Comparison of ENCODE assay signal across 22 cellular contexts in genomic region chr13:80360298-80360827, GRCh38. TPM values are rescaled to one million over a fixed set of nuclear protein-coding genes. Genes with fewer than 3 reads are reported as not detected.
DNase-seq lines count a peak whose midpoint lies in the region; ATAC-seq, FAIRE-seq and TF ChIP-seq lines count a peak whose summit lies in the region.
"Had no signal": no experiment of that assay in that cellular context is flagged by ENCODE, and none has a peak within 500 bp of the region (broad histone marks: within the 10 kb centered on the region; RNA-seq: fewer than 3 reads in every experiment).

No MANE protein-coding gene starts in this region.

- H3K27ac Mint-ChIP-seq in endodermal cell (peak overlapping the region; percentile 88), nephron progenitor cell (peak overlapping the region; percentile 95)
- H3K27ac Mint-ChIP-seq: activated T-helper 17 cell treated with anti-CD3 and anti-CD28 coated beads, Interleukin-2, amount 50 U/mL, for 72 hours; stimulated activated memory B cell treated with anti-CD40 and anti-IgM and Interleukin-4, amounts not matched to agents 10 μg/mL and 1 μg/mL and 100 μg/mL, for 72 hours had no signal

- TF ChIP-seq CTCF in IMR-90 (conservative IDR thresholded peaks at IDR 0.05; ENCODE audit: low read depth, low read length) (no peak), endodermal cell (conservative IDR thresholded peaks at IDR 0.05) (no peak), nephron progenitor cell (IDR thresholded peaks at IDR 0.05) (no peak), WERI-Rb-1 (IDR thresholded peaks at IDR 0.05; ENCODE audit: low read depth, low read length) (no peak)

- H2BK20ac ChIP-seq in IMR-90 (ENCODE audit: low read depth, low read length), result no peak overlapping the region

- no peak overlapping the region for H2AK5ac ChIP-seq in IMR-90 (ENCODE audit: low read depth, low read length)

- CTCF ChIA-PET in IMR-90 (lab: Yijun Ruan, JAX), result interaction anchor here (0.9 to 1.8 kb wide), 3 partner anchors 17 to 287 kb away, joined by 3 to 7 read pairs (median 3); partner anchors contain the start of gene SPRY2

- H3K9me3 Mint-ChIP-seq in endodermal cell, result peaks cover 11% of the 10 kb centered on the region
- H3K9me3 Mint-ChIP-seq in nephron progenitor cell, result peaks cover 10% of the 10 kb centered on the region
- H3K9me3 Mint-ChIP-seq: activated T-helper 17 cell treated with anti-CD3 and anti-CD28 coated beads, Interleukin-2, amount 50 U/mL, for 72 hours; stimulated activated memory B cell treated with anti-CD40 and anti-IgM and Interleukin-4, amounts not matched to agents 10 μg/mL and 1 μg/mL and 100 μg/mL, for 72 hours had no signal

- POLR2A ChIA-PET in IMR-90 (lab: Charles Lee; ENCODE audit: unreplicated experiment), result no interaction called here

- H2AK9ac ChIP-seq in IMR-90 (replicated peaks; ENCODE audit: low read depth, low read length, poor library complexity), result no peak overlapping the region

- H3K9me3 ChIP-seq in IMR-90 (ENCODE audit: control insufficient read depth, insufficient read depth, low read length) (no peaks in the 10 kb centered on the region), endodermal cell (ENCODE audit: control insufficient read depth, low read length) (peaks cover 4% of the 10 kb centered on the region), WERI-Rb-1 (ENCODE audit: severe bottlenecking) (no peaks in the 10 kb centered on the region)
- H3K9me3 ChIP-seq: BE2C, esophagus muscularis mucosa, mucosa of descending colon, pancreas, tibial nerve had no signal

- H3K9me1 ChIP-seq in IMR-90 (ENCODE audit: insufficient read depth, low read length), result no peaks in the 10 kb centered on the region

- H3K4me2 ChIP-seq in IMR-90 (ENCODE audit: low read depth, low read length), result no peak overlapping the region

- dilution Hi-C loops in IMR-90 (cut with HindIII; ENCODE audit: low sequenced_read_pairs, unreplicated experiment), result no loop called here

- H3K27me3 ChIP-seq in IMR-90 (ENCODE audit: control insufficient read depth, insufficient read depth, low read length), result no peaks in the 10 kb centered on the region
- H3K27me3 ChIP-seq in endodermal cell (ENCODE audit: control insufficient read depth, insufficient read depth, low read length, poor library complexity, severe bottlenecking), result no peaks in the 10 kb centered on the region
- H3K27me3 ChIP-seq in WERI-Rb-1 (ENCODE audit: insufficient read depth, low read depth, severe bottlenecking), result no peaks in the 10 kb centered on the region
- H3K27me3 ChIP-seq: BE2C, dorsolateral prefrontal cortex, esophagus muscularis mucosa, pancreas, tibial nerve had no signal

- H4K91ac ChIP-seq in IMR-90 (ENCODE audit: insufficient read depth, low read depth, low read length), result no peak overlapping the region

- H3K4me1 Mint-ChIP-seq in endodermal cell (peaks cover 44% of the 10 kb centered on the region), nephron progenitor cell (peaks cover 65% of the 10 kb centered on the region)
- H3K4me1 Mint-ChIP-seq: activated T-helper 17 cell treated with anti-CD3 and anti-CD28 coated beads, Interleukin-2, amount 50 U/mL, for 72 hours; stimulated activated memory B cell treated with anti-CD40 and anti-IgM and Interleukin-4, amounts not matched to agents 10 μg/mL and 1 μg/mL and 100 μg/mL, for 72 hours had no signal

- H3K27ac ChIP-seq in IMR-90 (ENCODE audit: insufficient read depth, low read length) (no peak overlapping the region), endodermal cell (ENCODE audit: low read depth, low read length) (peak overlapping the region; percentile 94), WERI-Rb-1 (no peak overlapping the region)
- H3K27ac ChIP-seq: dorsolateral prefrontal cortex had no signal

- H3K56ac ChIP-seq in IMR-90 (ENCODE audit: extremely low read depth, insufficient read depth, low read length), result no peak overlapping the region

- H3K27me3 Mint-ChIP-seq in endodermal cell (ENCODE audit: insufficient read depth), result no peaks in the 10 kb centered on the region
- H3K27me3 Mint-ChIP-seq in nephron progenitor cell (ENCODE audit: low read depth, poor library complexity), result no peaks in the 10 kb centered on the region
- H3K27me3 Mint-ChIP-seq: stimulated activated memory B cell treated with anti-CD40 and anti-IgM and Interleukin-4, amounts not matched to agents 10 μg/mL and 1 μg/mL and 100 μg/mL, for 72 hours had no signal

- no peak for TF ChIP-seq RAD21 in IMR-90 (IDR thresholded peaks at IDR 0.05; ENCODE audit: low read length)

- no peaks in the 10 kb centered on the region for H3K36me3 ChIP-seq in IMR-90 (ENCODE audit: control insufficient read depth, insufficient read depth, low read length)
- H3K36me3 ChIP-seq in endodermal cell (ENCODE audit: control insufficient read depth, insufficient read depth, low read length), result no peaks in the 10 kb centered on the region
- no peaks in the 10 kb centered on the region for H3K36me3 ChIP-seq in WERI-Rb-1
- H3K36me3 ChIP-seq: BE2C, esophagus muscularis mucosa, pancreas, tibial nerve had no signal

- no peak overlapping the region for H3K23ac ChIP-seq in IMR-90 (ENCODE audit: low read depth, low read length)

- H4K8ac ChIP-seq in IMR-90 (ENCODE audit: low read depth in 2 of 2, low read length in 2 of 2), result no peak overlapping the region

- DNase-seq in GM19239 (ENCODE audit: insufficient read length, low spot score), result no peak
- DNase-seq in IMR-90, result no peak
- DNase-seq in endodermal cell, result no peak
- no peak for DNase-seq in nephron progenitor cell
- no peak for DNase-seq in DMS79 (lab: John Stamatoyannopoulos, UW)
- DNase-seq in WERI-Rb-1, result no peak
- DNase-seq in medulla oblongata (ENCODE audit: extremely low spot score), result no peak
- DNase-seq: BE2C, dorsolateral prefrontal cortex, GF-D8, mucosa of descending colon, NCI-H1694 treated with DMSO at 0.1 percent for 48 hours, NCI-H446, pancreas had no signal

- FAIRE-seq in GM19239 (lab: Jason Lieb, UNC), result peak; percentile 48
- FAIRE-seq: bronchial epithelial cell, keratinocyte had no signal

- H3K36me3 Mint-ChIP-seq in endodermal cell (ENCODE audit: low read depth), result peaks cover 4% of the 10 kb centered on the region
- peaks cover 8% of the 10 kb centered on the region for H3K36me3 Mint-ChIP-seq in nephron progenitor cell (ENCODE audit: low read depth)
- H3K36me3 Mint-ChIP-seq: stimulated activated memory B cell treated with anti-CD40 and anti-IgM and Interleukin-4, amounts not matched to agents 10 μg/mL and 1 μg/mL and 100 μg/mL, for 72 hours had no signal

- no peak overlapping the region for H3K9ac ChIP-seq in IMR-90 (ENCODE audit: low read depth, low read length)
- H3K9ac ChIP-seq in endodermal cell (ENCODE audit: extremely low read depth, low read length, poor library complexity, severe bottlenecking), result peak overlapping the region; percentile 12

- no peak overlapping the region for H2AFZ ChIP-seq in IMR-90 (replicated peaks; ENCODE audit: low read length, poor library complexity)

- H3K4me3 ChIP-seq in IMR-90 (ENCODE audit: insufficient read depth, low read depth, low read length) (no peak overlapping the region), endodermal cell (ENCODE audit: low read length) (peak overlapping the region; percentile 75), WERI-Rb-1 (ENCODE audit: low read depth, low read length) (no peak overlapping the region)
- H3K4me3 ChIP-seq: dorsolateral prefrontal cortex, esophagus muscularis mucosa, mucosa of descending colon, pancreas, tibial nerve had no signal

- H3K18ac ChIP-seq in IMR-90 (ENCODE audit: low read depth, low read length), result no peak overlapping the region

- no peak for ATAC-seq in IMR-90 (ENCODE audit: low read depth)
- no peak for ATAC-seq in GM19328 (IDR thresholded peaks at IDR 0.05; ENCODE audit: unreplicated experiment)
- ATAC-seq: activated CD4-positive, CD25-positive, alpha-beta regulatory T cell treated with anti-CD3 and anti-CD28 coated beads, Interleukin-2, amount 50 U/mL, for 24 hours; activated T-helper 17 cell treated with anti-CD3 and anti-CD28 coated beads, Interleukin-2, amount 50 U/mL, for 72 hours; mucosa of descending colon; stimulated activated memory B cell treated with anti-CD40 and anti-IgM and Interleukin-4, amounts not matched to agents 10 μg/mL and 1 μg/mL and 100 μg/mL, for 72 hours had no signal

- TF ChIP-seq POLR2A in IMR-90 (IDR thresholded peaks at IDR 0.05; ENCODE audit: low read depth, low read length), result no peak

- H3K14ac ChIP-seq in IMR-90 (replicated peaks; ENCODE audit: low read depth, low read length), result no peak overlapping the region

- in situ Hi-C loops in IMR-90 (cut with MboI; ENCODE audit: low sequenced_read_pairs), result loop anchor here (10.0 to 25.0 kb wide), 3 partner anchors 586 to 798 kb away; no protein-coding TSS in a partner anchor

- no peak overlapping the region for H2BK120ac ChIP-seq in IMR-90 (ENCODE audit: low read depth, low read length)

- intact Hi-C loops in IMR-90 (cut with micrococcal nuclease), result loop anchor here (5.0 kb wide), 1 partner anchor 813 kb away; no protein-coding TSS in a partner anchor

- no peak overlapping the region for H3K4ac ChIP-seq in IMR-90 (ENCODE audit: low read depth, low read length)

- H4K20me1 ChIP-seq in IMR-90 (ENCODE audit: insufficient read depth, low read length), result no peaks in the 10 kb centered on the region

- no peak overlapping the region for H2BK5ac ChIP-seq in IMR-90 (ENCODE audit: low read depth, low read length, poor library complexity, severe bottlenecking)

- no peaks in the 10 kb centered on the region for H3K79me1 ChIP-seq in IMR-90 (ENCODE audit: low read depth in 1 of 2, low read length in 2 of 2)

- H3K4me1 ChIP-seq in IMR-90 (ENCODE audit: control insufficient read depth, insufficient read depth, low read length) (no peaks in the 10 kb centered on the region), endodermal cell (ENCODE audit: control insufficient read depth, insufficient read depth, low read length) (peaks cover 25% of the 10 kb centered on the region)

- no peak overlapping the region for H2BK15ac ChIP-seq in IMR-90 (ENCODE audit: low read depth, low read length)

- H3K4me3 Mint-ChIP-seq in endodermal cell, result peak overlapping the region; percentile 38
- peak overlapping the region; percentile 43 for H3K4me3 Mint-ChIP-seq in nephron progenitor cell
- H3K4me3 Mint-ChIP-seq: activated T-helper 17 cell treated with anti-CD3 and anti-CD28 coated beads, Interleukin-2, amount 50 U/mL, for 72 hours; stimulated activated memory B cell treated with anti-CD40 and anti-IgM and Interleukin-4, amounts not matched to agents 10 μg/mL and 1 μg/mL and 100 μg/mL, for 72 hours had no signal

- no TSS peak for BruUV-seq in IMR-90 (replicated peaks; lab: Mats Ljungman, UMichigan)

- no peak overlapping the region for H4K5ac ChIP-seq in IMR-90 (ENCODE audit: low read depth, low read length)

TF ChIP-seq in IMR-90, 13 proteins besides CTCF, POLR2A, EP300 and RAD21 (continues in another document):
- TF ChIP-seq NFE2L2 (IDR thresholded peaks at IDR 0.05; ENCODE audit: low read depth, low read length) (no peak), MAFK (IDR thresholded peaks at IDR 0.05; ENCODE audit: low read depth, low read length) (peak; percentile 82)

RNA-seq across cellular contexts. Expression of gene SPRY2, which starts 19.4 kb away (rescaled TPM):
- total RNA-seq in IMR-90 (2012; rRNA removed) (21.1 and 26.4 TPM in 2 replicates), endodermal cell (10 to 100 TPM; 87.7 to 96.9 TPM)
- 47.9 and 53.9 TPM in 2 replicates for polyA plus RNA-seq in IMR-90 (2012; rRNA removed)
- 35.5 and 39.0 TPM in 2 replicates for polyA plus RNA-seq in IMR-90 (2012; cell fraction: cytosol; rRNA removed)
- polyA plus RNA-seq in IMR-90 (2012; cell fraction: nucleus; rRNA removed; ENCODE audit: low replicate concordance), result 63.3 and 76.1 TPM in 2 replicates
- 92.3 TPM for polyA plus RNA-seq in endodermal cell (2013, experiment 1 of 2)
- 111 TPM for polyA plus RNA-seq in endodermal cell (2013, experiment 2 of 2)
- total RNA-seq: activated T-helper 17 cell treated with anti-CD3 and anti-CD28 coated beads, Interleukin-2, amount 50 U/mL, for 72 hours had no signal
